ENCODE assay signal across 8 cellular contexts in the genomic region with DNA sequence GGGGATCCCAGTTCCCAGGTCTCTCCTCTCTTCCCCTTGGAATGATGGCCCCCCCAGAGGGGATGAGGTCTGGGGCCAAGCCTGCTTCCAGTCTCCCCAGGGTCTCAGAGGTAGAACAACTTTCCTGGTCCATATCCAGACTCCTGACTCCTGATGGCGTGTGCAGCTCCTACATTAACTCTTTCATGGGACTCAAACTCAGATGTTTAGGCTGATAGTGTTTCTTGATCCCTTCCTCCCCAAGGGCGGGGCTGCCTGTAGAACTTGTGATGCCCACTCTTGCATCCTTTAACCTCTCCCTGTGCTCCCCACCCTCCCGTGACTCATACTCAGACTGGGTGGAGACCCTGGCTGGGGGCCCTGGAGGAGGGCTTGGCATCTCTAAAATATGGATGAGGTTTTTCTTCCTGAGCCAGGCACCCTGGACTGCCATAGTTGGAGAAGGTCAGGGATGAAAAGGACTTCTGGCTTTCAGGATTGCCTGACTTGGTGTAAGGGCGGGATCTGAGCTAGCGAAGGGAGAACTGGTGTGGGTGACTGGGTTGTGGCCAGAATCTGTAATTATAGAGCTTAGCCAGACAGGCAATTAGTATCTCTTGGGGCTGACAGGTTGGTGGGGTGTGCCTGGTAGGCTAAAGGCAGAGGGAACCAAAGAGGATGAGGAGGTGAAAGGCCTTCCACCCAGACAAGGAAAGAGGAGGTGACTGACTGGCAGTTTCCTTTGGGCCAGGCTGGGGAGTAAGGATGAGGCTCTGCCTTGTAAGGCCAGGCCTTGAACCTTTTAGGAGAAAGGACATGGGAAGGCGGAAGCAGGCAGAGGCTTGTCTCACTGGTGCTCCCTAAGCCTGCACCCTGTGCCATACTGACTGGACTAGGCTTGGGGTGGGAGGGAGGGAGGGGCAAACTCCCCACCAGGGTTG. TPM values are rescaled to one million over a fixed set of nuclear protein-coding genes. Genes with fewer than 3 reads are reported as not detected.
DNase-seq lines count a peak whose midpoint lies in the region; ATAC-seq, FAIRE-seq and TF ChIP-seq lines count a peak whose summit lies in the region.

No MANE protein-coding gene starts in this region.

- 86% methylated on average over 6 of the region's 6 CpGs for WGBS in HepG2 (ENCODE audit: low lambda C conversion rate)
- 20 to 46% methylated on average over 1 to 6 of the region's 6 CpGs for WGBS in transverse colon (ENCODE audit: low coverage in 1 of 2), 2 donors

- peak overlapping the region; percentile 91 for H3K27ac ChIP-seq in CD4-positive, CD25-positive, alpha-beta regulatory T cell (ENCODE audit: insufficient read depth, low read length, poor library complexity, severe bottlenecking)
- H3K27ac ChIP-seq in HepG2 (ENCODE audit: extremely low read length, insufficient read depth, low read length) (peak overlapping the region; percentile 54), transverse colon (peak overlapping the region; percentile 86 to 97 (median 94))

- CTCF ChIA-PET in HepG2 (lab: Yijun Ruan, JAX; ENCODE audit: low intra/inter-chr PET ratio, low total read pairs): interaction anchor here (0.6 to 4.4 kb wide), 3 partner anchors 9 to 115 kb away, joined by 3 to 100 read pairs (median 4); no protein-coding TSS in a partner anchor

- peaks cover 6 to 58% (median 29%) of the 10 kb centered on the region in 4 donors for H3K4me1 Mint-ChIP-seq in CD4-positive, CD25-positive, alpha-beta regulatory T cell
- H3K4me1 Mint-ChIP-seq in brain: peaks cover 54% of the 10 kb centered on the region

- intact Hi-C loops in HepG2 (cut with micrococcal nuclease; ENCODE audit: unreplicated experiment) (loop anchor here (1.0 kb wide), 1 partner anchor 8 kb away; no protein-coding TSS in a partner anchor), transverse colon (cut with DNase I; ENCODE audit: low total_unique reads) (no loop called here)

- H4K20me1 ChIP-seq in Loucy (ENCODE audit: insufficient read depth, low read length, poor library complexity, severe bottlenecking): peaks cover 19% of the 10 kb centered on the region
- no peaks in the 10 kb centered on the region for H4K20me1 ChIP-seq in HepG2 (ENCODE audit: insufficient read depth, low read length)

- H3K27ac Mint-ChIP-seq in CD4-positive, CD25-positive, alpha-beta regulatory T cell: peak overlapping the region; percentile 89 to 96 (median 95)
- peak overlapping the region; percentile 97 to 99 (median 99) for H3K27ac Mint-ChIP-seq in brain

- no peaks in the 10 kb centered on the region for H3K27me3 Mint-ChIP-seq in CD4-positive, CD25-positive, alpha-beta regulatory T cell
- H3K27me3 Mint-ChIP-seq in brain: peaks cover 24% of the 10 kb centered on the region

- H3K79me2 ChIP-seq in Loucy (ENCODE audit: insufficient read depth, low read length) (peaks cover 34% of the 10 kb centered on the region), HepG2 (ENCODE audit: insufficient read depth, low read length) (peaks cover 9% of the 10 kb centered on the region)

- peaks cover 63% of the 10 kb centered on the region for H3K4me1 ChIP-seq in CD4-positive, CD25-positive, alpha-beta regulatory T cell (ENCODE audit: control insufficient read depth, insufficient read depth, low read length, poor library complexity, severe bottlenecking)
- H3K4me1 ChIP-seq in Loucy (ENCODE audit: insufficient read depth, low read length, poor library complexity, severe bottlenecking): peaks cover 47% of the 10 kb centered on the region
- H3K4me1 ChIP-seq in HepG2 (ENCODE audit: insufficient read depth, low read length): peaks cover 25% of the 10 kb centered on the region
- peaks cover 16 to 50% (median 41%) of the 10 kb centered on the region in 4 donors for H3K4me1 ChIP-seq in transverse colon

- TF ChIP-seq EP300 in HepG2 (IDR thresholded peaks at IDR 0.05; ENCODE audit: low read depth in 2 of 2, low read length in 2 of 2): no peak
- TF ChIP-seq EP300 in HepG2 (CRISPR knock-in tag; IDR thresholded peaks at IDR 0.05; ENCODE audit: borderline replicate concordance): no peak
- no peak for TF ChIP-seq EP300 in transverse colon (IDR thresholded peaks at IDR 0.05; ENCODE audit: low read depth)

- no peaks in the 10 kb centered on the region for H3K9me3 Mint-ChIP-seq in CD4-positive, CD25-positive, alpha-beta regulatory T cell
- peaks cover 0 to 4% (median 0%) of the 10 kb centered on the region in 5 experiments for H3K9me3 Mint-ChIP-seq in brain

- no peaks in the 10 kb centered on the region for H3F3A ChIP-seq in Loucy (ENCODE audit: low read depth)

- DNase-seq in CD4-positive, CD25-positive, alpha-beta regulatory T cell: peak in 1 of 3 donors; percentile 68
- no peak for DNase-seq in HepG2 (ENCODE audit: low spot score)
- DNase-seq in transverse colon: no peak
- no peak for DNase-seq in D341Med (ENCODE audit: low spot score)

- TSS peak; percentile 58 for BruUV-seq in HepG2 (replicated peaks; lab: Mats Ljungman, UMichigan)

- H3K36me3 Mint-ChIP-seq in CD4-positive, CD25-positive, alpha-beta regulatory T cell: peaks cover 14% of the 10 kb centered on the region
- peaks cover 20% of the 10 kb centered on the region for H3K36me3 Mint-ChIP-seq in brain

- H3K4me3 ChIP-seq in CD4-positive, CD25-positive, alpha-beta regulatory T cell (ENCODE audit: low read depth, low read length): peak overlapping the region; percentile 90
- H3K4me3 ChIP-seq in Loucy (ENCODE audit: low read length, poor library complexity, severe bottlenecking): peak overlapping the region; percentile 92
- H3K4me3 ChIP-seq in HepG2 (replicated peaks in 1 of 3; ENCODE audit: insufficient read depth in 1 of 3, low read depth in 2 of 3, low read length in 3 of 3): peak overlapping the region; percentile 77 to 88 (median 79); a peak in 5 of 6 replicates
- peak overlapping the region; percentile 41 to 75 (median 66) for H3K4me3 ChIP-seq in transverse colon

- H3K4me3 Mint-ChIP-seq in CD4-positive, CD25-positive, alpha-beta regulatory T cell: peak overlapping the region; percentile 93 to 99 (median 98)
- peak overlapping the region; percentile 90 to 99 (median 98) for H3K4me3 Mint-ChIP-seq in brain

- POLR2A ChIA-PET in HepG2 (lab: Yijun Ruan, JAX): interaction anchor here (0.5 to 3.6 kb wide), 10 partner anchors 8 to 336 kb away, joined by 3 to 126 read pairs (median 4); a partner anchor contains a TSS

- H3K9ac ChIP-seq in Loucy (ENCODE audit: low read depth, low read length, poor library complexity, severe bottlenecking) (peak overlapping the region; percentile 87), HepG2 (ENCODE audit: insufficient read depth, low read depth, low read length) (peak overlapping the region; percentile 69)

- peak overlapping the region; percentile 95 for H3K4me2 ChIP-seq in Loucy (ENCODE audit: low read depth, low read length, poor library complexity, severe bottlenecking)
- H3K4me2 ChIP-seq in HepG2 (ENCODE audit: low read depth, low read length): peak overlapping the region; percentile 98

- FAIRE-seq in HepG2 (lab: Jason Lieb, UNC): no peak

- H3K9me3 ChIP-seq in CD4-positive, CD25-positive, alpha-beta regulatory T cell (ENCODE audit: control insufficient read depth in 2 of 2, low read length in 2 of 2): no peaks in the 10 kb centered on the region
- H3K9me3 ChIP-seq in Loucy (ENCODE audit: insufficient read depth, low read depth, low read length): no peaks in the 10 kb centered on the region
- no peaks in the 10 kb centered on the region for H3K9me3 ChIP-seq in HepG2 (ENCODE audit: low read length)
- no peaks in the 10 kb centered on the region for H3K9me3 ChIP-seq in transverse colon

- ATAC-seq in CD4-positive, CD25-positive, alpha-beta regulatory T cell (ENCODE audit: low read depth in 2 of 2): no peak
- ATAC-seq in HepG2 (no peak), HG03432 (IDR thresholded peaks at IDR 0.05; ENCODE audit: unreplicated experiment) (no peak), GM21367 (IDR thresholded peaks at IDR 0.05; ENCODE audit: unreplicated experiment) (no peak)

- no peak for TF ChIP-seq RAD21 in HepG2 (CRISPR knock-in tag; IDR thresholded peaks at IDR 0.05)

- TF ChIP-seq CTCF in Loucy (conservative IDR thresholded peaks at IDR 0.05; ENCODE audit: low read length) (no peak), brain (conservative IDR thresholded peaks at IDR 0.05) (peak in 1 of 2 experiments; percentile 19), HepG2 (CRISPR knock-in tag; IDR thresholded peaks at IDR 0.05) (no peak), transverse colon (IDR thresholded peaks at IDR 0.05) (no peak)

- H3K27me3 ChIP-seq in CD4-positive, CD25-positive, alpha-beta regulatory T cell (ENCODE audit: control insufficient read depth, insufficient read depth, low read length): no peaks in the 10 kb centered on the region
- no peaks in the 10 kb centered on the region for H3K27me3 ChIP-seq in Loucy (ENCODE audit: insufficient read depth, low read length, poor library complexity, severe bottlenecking)
- H3K27me3 ChIP-seq in HepG2 (ENCODE audit: control insufficient read depth in 1 of 2, insufficient read depth in 2 of 2, low read length in 2 of 2): peaks cover 7 to 9% of the 10 kb centered on the region in 2 experiments; a peak in 3 of 5 replicates
- peaks cover 54% of the 10 kb centered on the region for H3K27me3 ChIP-seq in transverse colon

- H3K36me3 ChIP-seq in CD4-positive, CD25-positive, alpha-beta regulatory T cell (ENCODE audit: control insufficient read depth, insufficient read depth, low read length): peaks cover 17% of the 10 kb centered on the region
- H3K36me3 ChIP-seq in Loucy (ENCODE audit: insufficient read depth, low read length) (peaks cover 6% of the 10 kb centered on the region; the same call in 1 of the 2 replicates), HepG2 (replicated peaks in 1 of 2; ENCODE audit: control insufficient read depth in 1 of 2, insufficient read depth in 2 of 2, low read length in 2 of 2) (peaks cover 4 to 17% of the 10 kb centered on the region in 2 experiments), transverse colon (no peaks in the 10 kb centered on the region)

- in situ Hi-C loops in HepG2 (cut with HindIII; ENCODE audit: extremely low pct_ligation_motif_present, low pct_unique_long_range_greater_than_20kb): no loop called here
- in situ Hi-C loops in transverse colon (cut with MboI; ENCODE audit: low pct_ligation_motif_present in 1 of 4, low pct_unique_long_range_greater_than_20kb in 1 of 4, low sequenced_read_pairs in 3 of 4): no loop called here

- H2AFZ ChIP-seq in Loucy (ENCODE audit: low read length) (no peak overlapping the region), HepG2 (ENCODE audit: low read length) (no peak overlapping the region)

- no peak for TF ChIP-seq POLR2A in HepG2 (IDR thresholded peaks at IDR 0.05; ENCODE audit: insufficient read depth in 1 of 2, low read depth in 2 of 2, low read length in 2 of 2)
- TF ChIP-seq POLR2A in transverse colon (IDR thresholded peaks at IDR 0.05): no peak

- H3K9me2 ChIP-seq in Loucy (replicated peaks; ENCODE audit: low read depth, low read length): no peaks in the 10 kb centered on the region

RNA-seq across cellular contexts. Expression of a gene that starts 1.5 kb away (rescaled TPM):
- 267 TPM for total RNA-seq in CD4-positive, CD25-positive, alpha-beta regulatory T cell
- polyA plus RNA-seq in CD4-positive, CD25-positive, alpha-beta regulatory T cell: 100 to 1,000 TPM in 2 of 4 donors, 10 to 100 TPM in 2; 76.0 to 127 (median 104) TPM
- polyA plus RNA-seq in brain (ENCODE audit: insufficient read depth, low read depth, low replicate concordance) (12.5 TPM), HepG2 (2011; rRNA removed) (20.4 and 23.9 TPM in 2 replicates)
- total RNA-seq in HepG2 (2016; rRNA removed; fragmentation: Illumina TruSeq; extraction: Trizol) (31.3 and 39.3 TPM in 2 replicates), transverse colon (10 to 100 TPM in 3 of 4 donors, 1 to 10 TPM in 1; 6.0 to 78.6 (median 24.9) TPM)
- total RNA-seq in HepG2 (2016; cell fraction: cytosol; rRNA removed; fragmentation: Illumina TruSeq; extraction: Trizol; ENCODE audit: low read depth): 9.3 and 9.4 TPM in 2 replicates
- total RNA-seq in HepG2 (2016; cell fraction: insoluble cytoplasmic fraction; rRNA removed; fragmentation: Illumina TruSeq; extraction: Trizol): 28.1 and 34.6 TPM in 2 replicates
- 28.0 and 30.5 TPM in 2 replicates for total RNA-seq in HepG2 (2016; cell fraction: membrane; rRNA removed; fragmentation: Illumina TruSeq; extraction: Trizol)
- total RNA-seq in HepG2 (2016; cell fraction: nucleus; rRNA removed; fragmentation: Illumina TruSeq; extraction: Trizol): 23.7 and 30.6 TPM in 2 replicates
- polyA plus RNA-seq in HepG2 (2011; cell fraction: cytosol; rRNA removed): 17.7 and 29.9 TPM in 2 replicates
- 67.2 and 84.5 TPM in 2 replicates for polyA plus RNA-seq in HepG2 (2011; cell fraction: nucleus; rRNA removed)
- polyA plus RNA-seq in HepG2 (2012): 11.1 and 14.4 TPM in 2 replicates
- polyA plus RNA-seq in HepG2 (2016; cell fraction: cytosol; fragmentation: Illumina TruSeq; extraction: Trizol; ENCODE audit: low read depth): 4.4 and 4.7 TPM in 2 replicates
- polyA plus RNA-seq in HepG2 (2016; cell fraction: insoluble cytoplasmic fraction; fragmentation: Illumina TruSeq; extraction: Trizol; ENCODE audit: low read depth): 15.2 and 18.9 TPM in 2 replicates
- 15.5 and 17.2 TPM in 2 replicates for polyA plus RNA-seq in HepG2 (2016; cell fraction: membrane; fragmentation: Illumina TruSeq; extraction: Trizol; ENCODE audit: low read depth)
- polyA plus RNA-seq in HepG2 (2016; cell fraction: nucleus; fragmentation: Illumina TruSeq; extraction: Trizol; ENCODE audit: insufficient read depth, low read depth): 31.3 and 36.4 TPM in 2 replicates
- polyA minus RNA-seq in HepG2 (2011; rRNA and poly(A)+ RNA removed; ENCODE audit: low replicate concordance): 1.0 and 52.3 TPM in 2 replicates
- 13.5 and 15.3 TPM in 2 replicates for polyA minus RNA-seq in HepG2 (2011; cell fraction: cytosol; rRNA and poly(A)+ RNA removed)
- 22.4 and 25.2 TPM in 2 replicates for polyA minus RNA-seq in HepG2 (2011; cell fraction: nucleus; rRNA and poly(A)+ RNA removed)

RNA-seq across cellular contexts. Expression of a gene that starts 5.9 kb away (rescaled TPM):
- 0.81 TPM for total RNA-seq in CD4-positive, CD25-positive, alpha-beta regulatory T cell
- not detected for polyA plus RNA-seq in CD4-positive, CD25-positive, alpha-beta regulatory T cell
- not detected for polyA plus RNA-seq in brain (ENCODE audit: insufficient read depth, low read depth, low replicate concordance)
- total RNA-seq in HepG2 (2016; rRNA removed; fragmentation: Illumina TruSeq; extraction: Trizol): not detected in 2 replicates
- not detected in 2 replicates for total RNA-seq in HepG2 (2016; cell fraction: cytosol; rRNA removed; fragmentation: Illumina TruSeq; extraction: Trizol; ENCODE audit: low read depth)
- total RNA-seq in HepG2 (2016; cell fraction: insoluble cytoplasmic fraction; rRNA removed; fragmentation: Illumina TruSeq; extraction: Trizol): not detected in 2 replicates
- total RNA-seq in HepG2 (2016; cell fraction: membrane; rRNA removed; fragmentation: Illumina TruSeq; extraction: Trizol): not detected in 2 replicates
- not detected in 2 replicates for total RNA-seq in HepG2 (2016; cell fraction: nucleus; rRNA removed; fragmentation: Illumina TruSeq; extraction: Trizol)
- 0.30 and 0.38 TPM in 2 replicates for polyA plus RNA-seq in HepG2 (2011; rRNA removed)
- polyA plus RNA-seq in HepG2 (2011; cell fraction: cytosol; rRNA removed): 0.16 and 0.28 TPM in 2 replicates
- 0.73 and 0.74 TPM in 2 replicates for polyA plus RNA-seq in HepG2 (2011; cell fraction: nucleus; rRNA removed)
- 0.13 and 0.15 TPM in 2 replicates for polyA plus RNA-seq in HepG2 (2012)
- not detected in 2 replicates for polyA plus RNA-seq in HepG2 (2016; cell fraction: cytosol; fragmentation: Illumina TruSeq; extraction: Trizol; ENCODE audit: low read depth)
- polyA plus RNA-seq in HepG2 (2016; cell fraction: insoluble cytoplasmic fraction; fragmentation: Illumina TruSeq; extraction: Trizol; ENCODE audit: low read depth): not detected in 2 replicates
- polyA plus RNA-seq in HepG2 (2016; cell fraction: membrane; fragmentation: Illumina TruSeq; extraction: Trizol; ENCODE audit: low read depth): not detected in 2 replicates
- not detected in 2 replicates for polyA plus RNA-seq in HepG2 (2016; cell fraction: nucleus; fragmentation: Illumina TruSeq; extraction: Trizol; ENCODE audit: insufficient read depth, low read depth)
- 0.30 TPM in 1 of 2 replicates, not detected in the other for polyA minus RNA-seq in HepG2 (2011; rRNA and poly(A)+ RNA removed; ENCODE audit: low replicate concordance)
- polyA minus RNA-seq in HepG2 (2011; cell fraction: cytosol; rRNA and poly(A)+ RNA removed): not detected in 2 replicates
- polyA minus RNA-seq in HepG2 (2011; cell fraction: nucleus; rRNA and poly(A)+ RNA removed): 0.26 TPM in 1 of 2 replicates, not detected in the other
- not detected for total RNA-seq in transverse colon

RNA-seq across cellular contexts. Expression of a gene that starts 54.4 kb away (rescaled TPM):
- 60.2 TPM for total RNA-seq in CD4-positive, CD25-positive, alpha-beta regulatory T cell
- polyA plus RNA-seq in CD4-positive, CD25-positive, alpha-beta regulatory T cell: 100 to 1,000 TPM; 166 to 213 (median 194) TPM
- 200 TPM for polyA plus RNA-seq in brain (ENCODE audit: insufficient read depth, low read depth, low replicate concordance)
- 89.2 and 104 TPM in 2 replicates for total RNA-seq in HepG2 (2016; rRNA removed; fragmentation: Illumina TruSeq; extraction: Trizol)
- total RNA-seq in HepG2 (2016; cell fraction: cytosol; rRNA removed; fragmentation: Illumina TruSeq; extraction: Trizol; ENCODE audit: low read depth): 42.6 and 45.4 TPM in 2 replicates
- total RNA-seq in HepG2 (2016; cell fraction: insoluble cytoplasmic fraction; rRNA removed; fragmentation: Illumina TruSeq; extraction: Trizol): 96.4 and 107 TPM in 2 replicates
- 89.9 and 90.2 TPM in 2 replicates for total RNA-seq in HepG2 (2016; cell fraction: membrane; rRNA removed; fragmentation: Illumina TruSeq; extraction: Trizol)
- 50.1 and 56.3 TPM in 2 replicates for total RNA-seq in HepG2 (2016; cell fraction: nucleus; rRNA removed; fragmentation: Illumina TruSeq; extraction: Trizol)
- 120 and 128 TPM in 2 replicates for polyA plus RNA-seq in HepG2 (2011; rRNA removed)
- 106 TPM in 2 replicates for polyA plus RNA-seq in HepG2 (2011; cell fraction: cytosol; rRNA removed)
- 70.0 and 84.2 TPM in 2 replicates for polyA plus RNA-seq in HepG2 (2011; cell fraction: nucleus; rRNA removed)
- polyA plus RNA-seq in HepG2 (2012): 64.9 and 90.6 TPM in 2 replicates
- polyA plus RNA-seq in HepG2 (2016; cell fraction: cytosol; fragmentation: Illumina TruSeq; extraction: Trizol; ENCODE audit: low read depth): 44.0 and 44.7 TPM in 2 replicates
- 101 and 113 TPM in 2 replicates for polyA plus RNA-seq in HepG2 (2016; cell fraction: insoluble cytoplasmic fraction; fragmentation: Illumina TruSeq; extraction: Trizol; ENCODE audit: low read depth)
- polyA plus RNA-seq in HepG2 (2016; cell fraction: membrane; fragmentation: Illumina TruSeq; extraction: Trizol; ENCODE audit: low read depth): 76.6 and 79.0 TPM in 2 replicates
- 86.4 and 97.4 TPM in 2 replicates for polyA plus RNA-seq in HepG2 (2016; cell fraction: nucleus; fragmentation: Illumina TruSeq; extraction: Trizol; ENCODE audit: insufficient read depth, low read depth)
- polyA minus RNA-seq in HepG2 (2011; rRNA and poly(A)+ RNA removed; ENCODE audit: low replicate concordance): 75.0 and 215 TPM in 2 replicates
- polyA minus RNA-seq in HepG2 (2011; cell fraction: cytosol; rRNA and poly(A)+ RNA removed): 29.9 and 30.5 TPM in 2 replicates
- 16.0 and 25.0 TPM in 2 replicates for polyA minus RNA-seq in HepG2 (2011; cell fraction: nucleus; rRNA and poly(A)+ RNA removed)
- 10 to 100 TPM; 44.5 to 87.1 (median 74.1) TPM for total RNA-seq in transverse colon
